ENCODE assay signal across 14 cellular contexts in genomic region chr22:35628732-35629131, GRCh38. TPM values are rescaled to one million over a fixed set of nuclear protein-coding genes. Genes with fewer than 3 reads are reported as not detected.
DNase-seq lines count a peak whose midpoint lies in the region; ATAC-seq and TF ChIP-seq lines count a peak whose summit lies in the region.
"Had no signal": no experiment of that assay in that cellular context is flagged by ENCODE, and none has a peak within 500 bp of the region (broad histone marks: within the 10 kb centered on the region; RNA-seq: fewer than 3 reads in every experiment).

No MANE protein-coding gene starts in this region.

- H3K79me2 ChIP-seq in PC-9 (ENCODE audit: low read depth), result no peaks in the 10 kb centered on the region
- no peaks in the 10 kb centered on the region for H3K79me2 ChIP-seq in fibroblast of lung (ENCODE audit: control insufficient read depth, insufficient read depth, low read length)

- H3K9me2 ChIP-seq in PC-9 (ENCODE audit: insufficient read depth), result no peaks in the 10 kb centered on the region

- DNase-seq in Calu3, result no peak
- no peak for DNase-seq in PC-9
- no peak for DNase-seq in fibroblast of lung (ENCODE audit: low read depth in 2 of 2)
- DNase-seq in dedifferentiated amniotic fluid mesenchymal stem cell (ENCODE audit: extremely low spot score), result no peak
- DNase-seq in stimulated activated CD4-positive, alpha-beta T cell treated with anti-CD3 and anti-CD28 coated beads, Interleukin-12 subunit alpha, Interleukin-12 subunit beta, amount 100 ng/mL, for 4 hours, result no peak
- DNase-seq in NCI-H2171 (lab: John Stamatoyannopoulos, UW), result no peak
- DNase-seq: activated effector memory CD4-positive, alpha-beta T cell treated with anti-CD3 and anti-CD28 coated beads, Interleukin-2, amount 50 U/mL, for 16 hours; naive thymus-derived CD8-positive, alpha-beta T cell; SIG-M5; stimulated activated CD4-positive, alpha-beta T cell treated with anti-CD3 and anti-CD28 coated beads, Interleukin-2, amount 100 ng/mL, for 24 hours had no signal

- H3K36me3 Mint-ChIP-seq in Calu3 (ENCODE audit: insufficient read depth, unreplicated experiment), result peaks cover 25% of the 10 kb centered on the region
- H3K36me3 Mint-ChIP-seq: naive thymus-derived CD8-positive, alpha-beta T cell had no signal

- H3K9ac ChIP-seq in fibroblast of lung (ENCODE audit: insufficient read depth, low read length), result no peak overlapping the region
- no peak overlapping the region for H3K9ac ChIP-seq in stomach smooth muscle (ENCODE audit: low read length in 2 of 2)

- H3K27ac Mint-ChIP-seq in Calu3 (ENCODE audit: unreplicated experiment), result peak overlapping the region; percentile 96

- TF ChIP-seq CTCF in Calu3 (IDR thresholded peaks at IDR 0.05; ENCODE audit: unreplicated experiment) (no peak), PC-9 (conservative IDR thresholded peaks at IDR 0.05) (no peak), fibroblast of lung (conservative IDR thresholded peaks at IDR 0.05 in 1 of 2, IDR thresholded peaks at IDR 0.05 in 1 of 2; ENCODE audit: low read depth in 1 of 2, low read length in 2 of 2) (no peak)

- H3K36me3 ChIP-seq in PC-9 (ENCODE audit: low read depth) (no peaks in the 10 kb centered on the region), fibroblast of lung (ENCODE audit: control insufficient read depth, insufficient read depth, low read length) (no peaks in the 10 kb centered on the region), stomach smooth muscle (ENCODE audit: control insufficient read depth in 2 of 2, insufficient read depth in 2 of 2, low read length in 2 of 2) (no peaks in the 10 kb centered on the region)

- CTCF ChIA-PET in Calu3 (lab: Charles Lee) (interaction anchor here (0.6 to 2.2 kb wide), 3 partner anchors 12 to 165 kb away, joined by 3 to 27 read pairs (median 6); no protein-coding TSS in a partner anchor), PC-9 (lab: Charles Lee) (interaction anchor here (1.3 kb wide), 1 partner anchor 294 kb away, joined by 3 read pairs; no protein-coding TSS in a partner anchor)

- peaks cover 50% of the 10 kb centered on the region for H3K4me1 Mint-ChIP-seq in Calu3 (ENCODE audit: low read depth, unreplicated experiment)

- H3K27ac ChIP-seq in PC-9 (peak overlapping the region; percentile 98), fibroblast of lung (ENCODE audit: insufficient read depth, low read length) (peak overlapping the region; percentile 90), stomach smooth muscle (ENCODE audit: low read length) (peak overlapping the region; percentile 67)

- H3K4me3 Mint-ChIP-seq in Calu3 (ENCODE audit: low read depth, unreplicated experiment), result peak overlapping the region; percentile 78

- H3K4me1 ChIP-seq in PC-9 (replicated peaks; ENCODE audit: insufficient read depth) (peaks cover 42% of the 10 kb centered on the region), fibroblast of lung (ENCODE audit: control insufficient read depth, extremely low read depth, insufficient read depth, low read length) (peaks cover 14% of the 10 kb centered on the region), stomach smooth muscle (ENCODE audit: control insufficient read depth, insufficient read depth, low read length) (peaks cover 18% of the 10 kb centered on the region)

- no peak overlapping the region for H3K4me3 ChIP-seq in PC-9
- H3K4me3 ChIP-seq in fibroblast of lung (replicated peaks in 1 of 4; ENCODE audit: control extremely low read depth in 1 of 4, insufficient read depth in 1 of 4, low read depth in 3 of 4, low read length in 4 of 4), result no peak overlapping the region
- H3K4me3 ChIP-seq in stomach smooth muscle (ENCODE audit: low read length in 2 of 2), result no peak overlapping the region

- BruUV-seq in Calu3 (replicated peaks; lab: Mats Ljungman, UMichigan) (no TSS peak), PC-9 (replicated peaks; lab: Mats Ljungman, UMichigan) (no TSS peak)

- no peaks in the 10 kb centered on the region for H3K9me3 ChIP-seq in PC-9 (ENCODE audit: insufficient read depth, low read depth)
- no peaks in the 10 kb centered on the region for H3K9me3 ChIP-seq in fibroblast of lung (ENCODE audit: control insufficient read depth, insufficient read depth, low read depth, low read length)
- no peaks in the 10 kb centered on the region for H3K9me3 ChIP-seq in stomach smooth muscle (ENCODE audit: control insufficient read depth in 2 of 2, low read length in 2 of 2)

- H4K20me1 ChIP-seq in PC-9 (ENCODE audit: insufficient read depth) (no peaks in the 10 kb centered on the region), fibroblast of lung (ENCODE audit: control insufficient read depth, extremely low read depth, insufficient read depth, low read length) (no peaks in the 10 kb centered on the region)

- H2AFZ ChIP-seq in PC-9 (no peak overlapping the region), fibroblast of lung (ENCODE audit: low read length) (no peak overlapping the region)

- no peaks in the 10 kb centered on the region for H3K27me3 ChIP-seq in PC-9 (ENCODE audit: insufficient read depth, low read depth)
- H3K27me3 ChIP-seq in fibroblast of lung (ENCODE audit: control insufficient read depth, insufficient read depth, low read length), result no peaks in the 10 kb centered on the region
- no peaks in the 10 kb centered on the region for H3K27me3 ChIP-seq in stomach smooth muscle (ENCODE audit: control insufficient read depth in 1 of 2, insufficient read depth in 2 of 2, low read length in 2 of 2)

- ATAC-seq in HG02759 (IDR thresholded peaks at IDR 0.05; ENCODE audit: unreplicated experiment), result no peak
- ATAC-seq: left lobe of liver; naive thymus-derived CD8-positive, alpha-beta T cell had no signal

- H3K4me2 ChIP-seq in PC-9, result peak overlapping the region; percentile 76
- H3K4me2 ChIP-seq in fibroblast of lung (ENCODE audit: extremely low read depth, insufficient read depth, low read length), result no peak overlapping the region

- no peaks in the 10 kb centered on the region for H3K9me3 Mint-ChIP-seq in Calu3 (ENCODE audit: low read depth, unreplicated experiment)
- H3K9me3 Mint-ChIP-seq: naive thymus-derived CD8-positive, alpha-beta T cell had no signal

- no peaks in the 10 kb centered on the region for H3K27me3 Mint-ChIP-seq in Calu3 (ENCODE audit: unreplicated experiment)

- peaks cover 46% of the 10 kb centered on the region for H3F3A ChIP-seq in PC-9 (ENCODE audit: insufficient read depth, low read depth)

- POLR2A ChIA-PET in PC-9 (lab: Charles Lee; ENCODE audit: unreplicated experiment), result interaction anchor here (0.6 to 1.0 kb wide), 2 partner anchors 88 to 400 kb away, joined by 3 to 5 read pairs; no protein-coding TSS in a partner anchor

- intact Hi-C loops in Calu3 (cut with micrococcal nuclease; ENCODE audit: unreplicated experiment) (loop anchor here (5.0 kb wide), 1 partner anchor 99 kb away; no protein-coding TSS in a partner anchor), PC-9 (cut with micrococcal nuclease; ENCODE audit: unreplicated experiment) (loop anchor here (10.0 kb wide), 1 partner anchor 646 kb away; no protein-coding TSS in a partner anchor)

RNA-seq across cellular contexts. Expression of gene MB, which starts 11.6 kb away (rescaled TPM):
- total RNA-seq in Calu3 (2022) (0.37 TPM in 1 of 2 replicates, not detected in the other), PC-9 (2021) (5.0 and 5.8 TPM in 2 replicates), fibroblast of lung (not detected in 2 replicates)
- polyA plus RNA-seq in fibroblast of lung, result not detected in 2 replicates
- not detected in 2 replicates for polyA plus RNA-seq in fibroblast of lung (2012)
- polyA minus RNA-seq in fibroblast of lung (ENCODE audit: low replicate concordance), result not detected in 2 replicates
- total RNA-seq: naive thymus-derived CD8-positive, alpha-beta T cell had no signal
- polyA plus RNA-seq: BJ; naive thymus-derived CD8-positive, alpha-beta T cell had no signal

RNA-seq across cellular contexts. Expression of gene APOL6, which starts 19.5 kb away (rescaled TPM):
- 24.0 and 39.9 TPM in 2 replicates for total RNA-seq in Calu3 (2022)
- total RNA-seq in PC-9 (2021), result 16.7 and 18.6 TPM in 2 replicates
- total RNA-seq in fibroblast of lung, result 50.3 and 58.3 TPM in 2 replicates
- 11.8 and 18.7 TPM in 2 replicates for polyA plus RNA-seq in fibroblast of lung
- polyA plus RNA-seq in fibroblast of lung (2012), result 10.8 and 20.4 TPM in 2 replicates
- polyA minus RNA-seq in fibroblast of lung (ENCODE audit: low replicate concordance), result 18.8 and 19.3 TPM in 2 replicates
